9 cellular contexts compared by ENCODE assay signal in the genomic region with DNA sequence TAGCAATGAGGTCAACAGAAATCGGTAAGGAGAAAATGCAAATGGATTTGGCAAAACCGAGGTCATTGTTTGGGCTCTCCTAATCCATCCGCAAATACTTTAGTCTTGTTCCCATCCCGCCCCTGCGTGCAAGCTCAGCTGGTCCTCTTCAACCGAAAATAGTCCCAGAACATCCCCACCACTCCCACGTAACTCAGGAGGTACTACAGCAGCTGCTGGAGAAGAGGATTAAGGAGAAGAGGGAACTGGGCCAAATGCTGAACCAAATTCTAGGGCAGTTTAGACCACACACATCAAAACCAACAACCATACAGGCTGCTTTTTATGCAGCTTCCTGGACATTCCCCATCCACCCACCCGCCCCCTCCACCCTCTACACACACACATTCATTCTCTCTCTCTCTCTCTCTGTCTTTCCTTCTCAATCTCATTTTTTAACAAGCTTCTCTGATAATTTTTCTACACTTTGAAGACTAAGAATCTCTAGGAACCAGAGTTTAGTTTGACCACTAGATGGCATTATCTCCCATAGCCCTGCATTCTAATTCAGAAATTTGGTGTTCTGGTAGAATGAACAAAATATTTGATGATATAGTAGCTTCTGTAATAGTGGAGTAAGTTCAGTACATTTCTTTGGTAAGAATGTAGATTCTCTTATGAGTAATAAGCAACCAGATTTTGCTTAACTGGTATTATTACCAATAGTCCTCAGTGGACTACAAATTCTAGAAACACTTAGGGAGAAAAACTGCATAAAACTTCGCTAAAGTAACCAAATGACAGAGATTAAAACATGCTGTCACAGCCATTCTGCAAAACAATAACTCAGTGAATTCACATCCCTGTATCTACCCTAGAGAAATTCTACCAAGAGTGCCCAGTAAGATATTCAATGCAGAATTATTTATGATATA. TPM values are rescaled to one million over a fixed set of nuclear protein-coding genes. Genes with fewer than 3 reads are reported as not detected.
DNase-seq lines count a peak whose midpoint lies in the region; ATAC-seq and TF ChIP-seq lines count a peak whose summit lies in the region.
"Had no signal": no experiment of that assay in that cellular context is flagged by ENCODE, and none has a peak within 500 bp of the region (broad histone marks: within the 10 kb centered on the region; RNA-seq: fewer than 3 reads in every experiment).

No MANE protein-coding gene starts in this region.

- H3K27me3 ChIP-seq in naive thymus-derived CD4-positive, alpha-beta T cell (ENCODE audit: control insufficient read depth in 2 of 2, insufficient read depth in 2 of 2, low read length in 2 of 2): no peaks in the 10 kb centered on the region

- no peak overlapping the region for H3K27ac Mint-ChIP-seq in naive thymus-derived CD4-positive, alpha-beta T cell
- H3K27ac Mint-ChIP-seq in activated naive CD4-positive, alpha-beta T cell treated with anti-CD3 and anti-CD28 coated beads for 36 hours: no peak overlapping the region

- no peaks in the 10 kb centered on the region for H3K9me3 ChIP-seq in HEK293 (ENCODE audit: control insufficient read depth, insufficient read depth, low read depth, low read length)
- no peaks in the 10 kb centered on the region for H3K9me3 ChIP-seq in naive thymus-derived CD4-positive, alpha-beta T cell (ENCODE audit: control insufficient read depth in 2 of 3, low read length in 3 of 3)

- DNase-seq in D341Med (ENCODE audit: low spot score) (peak; percentile 62), RKO (ENCODE audit: low spot score) (peak; percentile 66), epithelial cell of esophagus (ENCODE audit: low read depth) (peak; percentile 39)
- DNase-seq in naive thymus-derived CD4-positive, alpha-beta T cell: peak in 6 of 9 donors; percentile 18 to 44 (median 28)
- DNase-seq in activated naive CD4-positive, alpha-beta T cell treated with anti-CD3 and anti-CD28 coated beads for 36 hours: no peak

- ATAC-seq in naive thymus-derived CD4-positive, alpha-beta T cell: peak; percentile 61
- ATAC-seq in HG03108 (IDR thresholded peaks at IDR 0.05; ENCODE audit: unreplicated experiment) (no peak), HG03354 (IDR thresholded peaks at IDR 0.05; ENCODE audit: poor library complexity, severe bottlenecking, unreplicated experiment) (no peak)

- TF ChIP-seq CTCF in HEK293 (tag by site-specific recombination; IDR thresholded peaks at IDR 0.05): no peak; the same call in 1 of the 2 replicates
- TF ChIP-seq CTCF in epithelial cell of esophagus (IDR thresholded peaks at IDR 0.05; ENCODE audit: insufficient read depth, low read depth, low read length, missing control alignments): peak; percentile 62

- H3K9me3 Mint-ChIP-seq in naive thymus-derived CD4-positive, alpha-beta T cell: no peaks in the 10 kb centered on the region
- no peaks in the 10 kb centered on the region for H3K9me3 Mint-ChIP-seq in activated naive CD4-positive, alpha-beta T cell treated with anti-CD3 and anti-CD28 coated beads for 36 hours

- no peaks in the 10 kb centered on the region for H3K36me3 Mint-ChIP-seq in naive thymus-derived CD4-positive, alpha-beta T cell
- no peaks in the 10 kb centered on the region for H3K36me3 Mint-ChIP-seq in activated naive CD4-positive, alpha-beta T cell treated with anti-CD3 and anti-CD28 coated beads for 36 hours (ENCODE audit: low read depth)

- H3K4me3 ChIP-seq in HEK293 (ENCODE audit: low read depth, low read length) (no peak overlapping the region), epithelial cell of esophagus (ENCODE audit: low read length) (no peak overlapping the region)
- no peak overlapping the region for H3K4me3 ChIP-seq in naive thymus-derived CD4-positive, alpha-beta T cell (ENCODE audit: low read length)

- intact Hi-C loops in naive thymus-derived CD4-positive, alpha-beta T cell (cut with micrococcal nuclease): loop anchor here (1.0 to 10.0 kb wide), 7 partner anchors 52 to 1059 kb away; partner anchors contain the start of genes BAG2 (in 2 of the 2), BEND6 (in 1 of the 2) and ZNF451 (in 1 of the 2)
- intact Hi-C loops in activated naive CD4-positive, alpha-beta T cell treated with anti-CD3 and anti-CD28 coated beads for 36 hours (cut with micrococcal nuclease): loop anchor here (5.0 kb wide), 1 partner anchor 269 kb away; the partner anchor contains the start of gene BAG2

- H3K4me1 Mint-ChIP-seq in naive thymus-derived CD4-positive, alpha-beta T cell: no peaks in the 10 kb centered on the region
- H3K4me1 Mint-ChIP-seq in activated naive CD4-positive, alpha-beta T cell treated with anti-CD3 and anti-CD28 coated beads for 36 hours (ENCODE audit: low read depth): peaks cover 2% of the 10 kb centered on the region

- H3K4me1 ChIP-seq in HEK293 (ENCODE audit: control insufficient read depth, insufficient read depth, low read length): no peaks in the 10 kb centered on the region
- H3K4me1 ChIP-seq in naive thymus-derived CD4-positive, alpha-beta T cell (ENCODE audit: control insufficient read depth in 2 of 2, insufficient read depth in 2 of 2, low read length in 2 of 2): no peaks in the 10 kb centered on the region

- POLR2A ChIA-PET in HEK293 (lab: Yijun Ruan, JAX): interaction anchor here (0.5 to 0.6 kb wide), 2 partner anchors 52 to 63 kb away, joined by 3 to 4 read pairs; partner anchors contain the start of gene BEND6
- POLR2A ChIA-PET in naive thymus-derived CD4-positive, alpha-beta T cell (lab: Charles Lee): no interaction called here

- peaks cover 4 to 26% (median 6%) of the 10 kb centered on the region in 5 donors for H3K27me3 Mint-ChIP-seq in naive thymus-derived CD4-positive, alpha-beta T cell
- H3K27me3 Mint-ChIP-seq in activated naive CD4-positive, alpha-beta T cell treated with anti-CD3 and anti-CD28 coated beads for 36 hours (ENCODE audit: low read depth): peaks cover 5% of the 10 kb centered on the region

- H3K27ac ChIP-seq in HEK293 (ENCODE audit: extremely low read depth, low read depth, low read length): no peak overlapping the region
- H3K27ac ChIP-seq in naive thymus-derived CD4-positive, alpha-beta T cell (ENCODE audit: low read depth, low read length): no peak overlapping the region

- CTCF ChIA-PET in HEK293 (lab: Yijun Ruan, JAX): interaction anchor here (0.6 to 7.9 kb wide), 74 partner anchors 10 to 545 kb away, joined by 3 to 98 read pairs (median 4); partner anchors contain the start of genes BAG2, BEND6 and PRIM2
- CTCF ChIA-PET in naive thymus-derived CD4-positive, alpha-beta T cell (lab: Charles Lee): interaction anchor here (0.7 to 6.3 kb wide), 9 partner anchors 14 to 421 kb away, joined by 3 to 99 read pairs (median 3); partner anchors contain the start of genes BEND6 and PRIM2
- CTCF ChIA-PET in activated naive CD4-positive, alpha-beta T cell treated with anti-CD3 and anti-CD28 coated beads for 36 hours (lab: Charles Lee): interaction anchor here (0.6 to 6.6 kb wide), 22 partner anchors 10 to 422 kb away, joined by 3 to 97 read pairs (median 4); partner anchors contain the start of gene PRIM2

- no peak overlapping the region for H3K4me3 Mint-ChIP-seq in naive thymus-derived CD4-positive, alpha-beta T cell
- no peak overlapping the region for H3K4me3 Mint-ChIP-seq in activated naive CD4-positive, alpha-beta T cell treated with anti-CD3 and anti-CD28 coated beads for 36 hours

- no peaks in the 10 kb centered on the region for H3K36me3 ChIP-seq in HEK293 (ENCODE audit: control insufficient read depth in 2 of 2, insufficient read depth in 1 of 2, low read length in 2 of 2)
- H3K36me3 ChIP-seq in naive thymus-derived CD4-positive, alpha-beta T cell (ENCODE audit: control insufficient read depth in 2 of 3, insufficient read depth in 3 of 3, low read length in 3 of 3): no peaks in the 10 kb centered on the region

TF ChIP-seq in HEK293, 187 proteins besides CTCF, POLR2A, EP300 and RAD21:
- TF ChIP-seq ZNF174 (tag by site-specific recombination; IDR thresholded peaks at IDR 0.05) (no peak), ZNF654 (tag by site-specific recombination; IDR thresholded peaks at IDR 0.05; ENCODE audit: low read depth) (peak; percentile 82), ZFHX2 (tag by site-specific recombination; conservative IDR thresholded peaks at IDR 0.05) (peak; percentile 45), EGR2 (tag by site-specific recombination; IDR thresholded peaks at IDR 0.05; ENCODE audit: low read depth) (peak; percentile 13; the same call in 1 of the 2 replicates), ZNF664 (tag by site-specific recombination; IDR thresholded peaks at IDR 0.05) (peak; percentile 18; the same call in 1 of the 2 replicates), ZNF529 (tag by site-specific recombination; IDR thresholded peaks at IDR 0.05; ENCODE audit: insufficient replicate concordance) (no peak)

RNA-seq across cellular contexts. Expression of gene BEND6, which starts 52.1 kb away (rescaled TPM):
- under 1 TPM in 1 of 5 experiments, not detected in 4; 0.15 TPM for total RNA-seq in naive thymus-derived CD4-positive, alpha-beta T cell
- polyA plus RNA-seq in naive thymus-derived CD4-positive, alpha-beta T cell: not detected
- total RNA-seq in activated naive CD4-positive, alpha-beta T cell treated with anti-CD3 and anti-CD28 coated beads for 36 hours: not detected
- total RNA-seq: skeletal muscle tissue had no signal
